Comparison of ENCODE assay signal across 1 cellular context in the genomic region with DNA sequence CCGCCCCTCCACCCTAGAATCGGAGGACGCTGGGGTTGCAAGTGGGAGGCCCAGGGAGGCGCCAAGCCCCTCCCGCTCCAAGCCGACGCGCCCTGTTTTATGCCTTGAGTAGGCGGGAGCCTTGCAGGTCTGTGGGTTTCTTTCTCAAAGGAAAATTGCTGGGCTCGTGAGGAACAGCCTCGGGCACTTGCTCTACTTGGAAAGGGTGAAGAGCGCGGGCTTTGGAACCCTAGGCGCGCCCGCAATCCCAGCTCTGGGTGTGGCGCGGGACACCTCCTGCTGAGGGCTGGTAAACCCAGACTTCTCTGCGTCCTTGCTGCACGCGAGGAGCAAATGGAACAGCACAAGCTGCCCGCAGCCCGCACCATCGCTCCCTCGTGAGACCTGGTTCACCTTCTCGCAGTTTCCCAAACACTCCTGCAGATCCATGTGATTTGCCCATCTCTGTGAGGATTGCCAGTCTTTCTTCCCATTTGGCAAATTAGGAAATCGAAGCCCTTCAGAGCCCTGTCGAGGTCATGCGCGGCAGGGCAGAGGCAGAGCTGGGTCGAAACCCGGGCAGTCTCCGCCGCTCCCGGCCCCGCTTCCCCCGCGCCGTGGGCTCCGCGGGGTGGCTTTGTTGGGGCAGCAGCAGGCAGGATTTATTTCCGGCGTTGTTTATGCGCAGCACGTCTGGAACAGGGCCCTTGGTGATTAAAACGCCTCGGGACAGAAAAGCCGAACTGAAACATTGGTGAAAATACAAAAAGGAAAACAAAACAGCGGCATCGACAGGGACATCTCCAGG.
TF ChIP-seq lines count a peak whose summit lies in the region.

No MANE protein-coding gene starts in this region.

TF ChIP-seq in SK-N-SH treated with all-trans-retinoic acid at 6 μM for 48 hours, 23 proteins besides CTCF, POLR2A, EP300 and RAD21 (continued from another document):
- TF ChIP-seq ZNF565 (CRISPR knock-in tag; conservative IDR thresholded peaks at IDR 0.05; ENCODE audit: low read depth) = no peak
